In the genomic region with DNA sequence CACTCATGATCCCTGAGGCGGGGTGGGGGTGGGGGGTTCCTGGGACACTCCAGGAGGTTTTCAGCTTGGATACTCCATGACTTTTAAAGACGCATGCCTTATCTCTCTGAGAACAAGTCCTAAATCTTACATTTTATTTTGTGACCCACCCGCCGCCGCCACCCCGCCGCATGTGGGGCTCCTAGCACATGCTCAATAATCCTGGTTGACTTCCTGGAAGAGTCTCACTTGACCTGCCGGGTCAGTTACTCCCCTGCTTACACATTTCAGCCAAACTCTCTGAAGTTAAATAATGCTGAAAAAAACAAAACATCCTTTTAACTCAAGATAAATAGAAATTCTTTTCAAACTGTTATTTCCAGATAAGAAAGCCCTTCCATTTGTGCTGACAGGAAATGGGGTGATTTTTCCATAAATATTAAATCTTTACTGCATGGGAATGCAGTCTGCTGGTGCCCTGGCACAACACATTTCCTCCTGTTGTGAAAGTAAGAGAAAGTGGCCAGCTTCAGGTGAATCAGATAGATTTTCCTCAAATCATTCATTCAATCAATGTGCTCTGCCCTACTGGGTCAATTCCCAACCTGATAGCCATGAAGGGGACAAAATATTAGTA, we compare ENCODE assay signal across 29 cellular contexts.
"Had no signal": no experiment of that assay in that cellular context is flagged by ENCODE, and none has a peak within 500 bp of the region (broad histone marks: within the 10 kb centered on the region; RNA-seq: fewer than 3 reads in every experiment).

No MANE protein-coding gene starts in this region.

- H3K27me3 Mint-ChIP-seq: naive thymus-derived CD4-positive, alpha-beta T cell; natural killer cell treated with Interleukin-12 subunit alpha and Interleukin-12 subunit beta and Interleukin-15 and Interleukin-18, amount 100 ng/mL, for 72 hours; stimulated activated naive B cell treated with anti-CD40 and anti-IgM and Interleukin-4, amounts not matched to agents 10 μg/mL and 1 μg/mL and 100 μg/mL, for 72 hours had no signal

- H3K27me3 ChIP-seq: pancreas, stomach, testis, thyroid gland, transverse colon, upper lobe of left lung, vagina had no signal

- H3K36me3 ChIP-seq: pancreas, prostate gland, stomach, thyroid gland, transverse colon, vagina had no signal

- H3K36me3 Mint-ChIP-seq: natural killer cell treated with Interleukin-12 subunit alpha and Interleukin-12 subunit beta and Interleukin-15 and Interleukin-18, amount 100 ng/mL, for 72 hours; stimulated activated naive B cell treated with anti-CD40 and anti-IgM and Interleukin-4, amounts not matched to agents 10 μg/mL and 1 μg/mL and 100 μg/mL, for 72 hours had no signal

- H3K9me3 ChIP-seq: mucosa of descending colon, pancreas, prostate gland, stomach, testis, thyroid gland, transverse colon, upper lobe of left lung, vagina had no signal

- H3K9me3 Mint-ChIP-seq: natural killer cell treated with Interleukin-12 subunit alpha and Interleukin-12 subunit beta and Interleukin-15 and Interleukin-18, amount 100 ng/mL, for 72 hours had no signal

- H3K27ac ChIP-seq: pancreas, prostate gland, skin epidermis, stomach, testis, thyroid gland, transverse colon, upper lobe of left lung, vagina had no signal

- H3K4me1 ChIP-seq: pancreas, prostate gland had no signal

- H3K4me3 Mint-ChIP-seq: naive thymus-derived CD4-positive, alpha-beta T cell; natural killer cell treated with Interleukin-12 subunit alpha and Interleukin-12 subunit beta and Interleukin-15 and Interleukin-18, amount 100 ng/mL, for 72 hours; stimulated activated naive B cell treated with anti-CD40 and anti-IgM and Interleukin-4, amounts not matched to agents 10 μg/mL and 1 μg/mL and 100 μg/mL, for 72 hours had no signal

- H3K4me3 ChIP-seq: lung, mucosa of descending colon, pancreas, prostate gland, skin epidermis, stomach, testis, thyroid gland, transverse colon, upper lobe of left lung, vagina had no signal

- H3K27ac Mint-ChIP-seq: natural killer cell treated with Interleukin-12 subunit alpha and Interleukin-12 subunit beta and Interleukin-15 and Interleukin-18, amount 100 ng/mL, for 72 hours; stimulated activated naive B cell treated with anti-CD40 and anti-IgM and Interleukin-4, amounts not matched to agents 10 μg/mL and 1 μg/mL and 100 μg/mL, for 72 hours had no signal

- DNase-seq: hippocampal formation; kidney glomerular epithelial cell; left cardiac atrium; mesendoderm; midbrain; mucosa of descending colon; naive thymus-derived CD4-positive, alpha-beta T cell; nucleus accumbens; pancreas; posterior cingulate gyrus; retina; right cardiac atrium; stimulated activated CD4-positive, alpha-beta T cell treated with anti-CD3 and anti-CD28 coated beads, Interleukin-12 subunit alpha, Interleukin-12 subunit beta, amount 100 ng/mL, for 4 hours; stimulated activated CD4-positive, alpha-beta T cell treated with anti-CD3 and anti-CD28 coated beads, Interleukin-15, amount 100 ng/mL, for 24 hours; stimulated activated CD4-positive, alpha-beta T cell treated with anti-CD3 and anti-CD28 coated beads, Interleukin-2, amount 100 ng/mL, for 24 hours; stimulated activated CD4-positive, alpha-beta T cell treated with anti-CD3 and anti-CD28 coated beads, Interleukin-4, amount 100 ng/mL, for 1 hour; stimulated activated naive B cell treated with anti-CD40 and anti-IgM and Interleukin-4, amounts not matched to agents 10 μg/mL and 1 μg/mL and 100 μg/mL, for 72 hours; stimulated activated naive CD8-positive, alpha-beta T cell treated with anti-CD3 and anti-CD28 coated beads, Interleukin-15, Interleukin-2, amounts not matched to agents 100 U/mL and 50 U/mL, for 24 hours; stomach; testis; thyroid gland; transverse colon had no signal

- FAIRE-seq: keratinocyte, pancreas had no signal
